Comparison of ENCODE assay signal across 1 cellular context in genomic region chr16:66996324-66996982, GRCh38.
A peak's percentile ranks its signal among the peaks of the same experiment; 100 is the strongest.
TF ChIP-seq lines count a peak whose summit lies in the region.

No MANE protein-coding gene starts in this region.

TF ChIP-seq in A549, 52 proteins besides CTCF, POLR2A, EP300 and RAD21:
- TF ChIP-seq FOSL2 (IDR thresholded peaks at IDR 0.05) (no peak), FOSL2 (CRISPR knock-in tag; IDR thresholded peaks at IDR 0.05) (0 out of 2 replicates have a peak, but pooled peaks have one; percentile 12), CEBPB (IDR thresholded peaks at IDR 0.05) (peak; percentile 65 to 77; a peak in 2 of 4 replicates), JUN (IDR thresholded peaks at IDR 0.05) (no peak)
